ENCODE assay signal across 26 cellular contexts in genomic region chr6:151609146-151609962, GRCh38.
DNase-seq lines count a peak whose midpoint lies in the region; ATAC-seq and TF ChIP-seq lines count a peak whose summit lies in the region.
"Had no signal": no experiment of that assay in that cellular context is flagged by ENCODE, and none has a peak within 500 bp of the region (broad histone marks: within the 10 kb centered on the region; RNA-seq: fewer than 3 reads in every experiment).

No MANE protein-coding gene starts in this region.

- H3K27me3 ChIP-seq in left lung (no peaks in the 10 kb centered on the region), stomach smooth muscle (ENCODE audit: control insufficient read depth in 1 of 2, insufficient read depth in 2 of 2, low read length in 2 of 2) (no peaks in the 10 kb centered on the region)
- H3K27me3 ChIP-seq: body of pancreas had no signal

- H3K4me1 ChIP-seq in left lung, result no peaks in the 10 kb centered on the region
- no peaks in the 10 kb centered on the region for H3K4me1 ChIP-seq in stomach smooth muscle (ENCODE audit: control insufficient read depth, insufficient read depth, low read length)
- H3K4me1 ChIP-seq: body of pancreas, HAP-1 had no signal

- no peaks in the 10 kb centered on the region for H3K4me1 Mint-ChIP-seq in mesothelial cell of epicardium
- H3K4me1 Mint-ChIP-seq: activated B cell treated with CpG ODN at 0.5 μM for 24 hours; CD4-positive, CD25-positive, alpha-beta regulatory T cell had no signal

- H3K9me3 ChIP-seq in left lung (no peaks in the 10 kb centered on the region), stomach smooth muscle (ENCODE audit: control insufficient read depth in 2 of 2, low read length in 2 of 2) (peaks cover 0 to 10% of the 10 kb centered on the region in 2 donors)
- H3K9me3 ChIP-seq: body of pancreas, HAP-1 had no signal

- TF ChIP-seq CTCF in fibroblast of pulmonary artery (IDR thresholded peaks at IDR 0.05; ENCODE audit: low read length, missing control alignments), result no peak
- TF ChIP-seq CTCF in left lung (IDR thresholded peaks at IDR 0.05), result no peak
- no peak for TF ChIP-seq CTCF in mesothelial cell of epicardium (IDR thresholded peaks at IDR 0.05; ENCODE audit: unreplicated experiment)

- H3K27ac ChIP-seq in left lung (peak overlapping the region in 1 of 2 donors; percentile 40), stomach smooth muscle (ENCODE audit: low read length) (peak overlapping the region; percentile 42)

- no peak for DNase-seq in HEK293T (ENCODE audit: extremely low spot score)
- peak; percentile 3 for DNase-seq in fibroblast of pulmonary artery (ENCODE audit: low read depth)
- DNase-seq in left lung, result no peak
- no peak for DNase-seq in mesothelial cell of epicardium (ENCODE audit: low spot score in 2 of 2, unreplicated experiment in 2 of 2)
- no peak for DNase-seq in amniotic stem cell (lab: John Stamatoyannopoulos, UW)
- no peak for DNase-seq in Kasumi-1 (lab: John Stamatoyannopoulos, UW)
- DNase-seq in SHP77 (lab: John Stamatoyannopoulos, UW), result no peak
- DNase-seq: activated B cell treated with CpG ODN at 0.5 μM for 24 hours; activated CD8-positive, alpha-beta T cell treated with anti-CD3 and anti-CD28 coated beads for 36 hours; activated naive CD4-positive, alpha-beta T cell treated with anti-CD3 and anti-CD28 coated beads for 36 hours; activated T-cell treated with anti-CD3 and anti-CD28 coated beads, Interleukin-2, amount 50 U/mL, for 1 hour; CD4-positive, CD25-positive, alpha-beta regulatory T cell; endodermal cell; foreskin fibroblast; GDM1; NCI-H1417 treated with DMSO at 0.1 percent for 48 hours; NCI-H2171; NCI-H82; nucleus accumbens; OCI-M1; stimulated activated CD4-positive, alpha-beta T cell treated with anti-CD3 and anti-CD28 coated beads, Interleukin-2, amount 100 ng/mL, for 24 hours had no signal

- H3K4me3 ChIP-seq in fibroblast of pulmonary artery (replicated peaks; ENCODE audit: low read depth, low read length) (no peak overlapping the region), left lung (no peak overlapping the region), stomach smooth muscle (ENCODE audit: low read length in 2 of 2) (no peak overlapping the region)
- H3K4me3 ChIP-seq: body of pancreas, HAP-1 had no signal

- no peak overlapping the region for H3K27ac Mint-ChIP-seq in mesothelial cell of epicardium
- H3K27ac Mint-ChIP-seq: activated B cell treated with CpG ODN at 0.5 μM for 24 hours; activated CD8-positive, alpha-beta T cell treated with anti-CD3 and anti-CD28 coated beads for 36 hours; activated naive CD4-positive, alpha-beta T cell treated with anti-CD3 and anti-CD28 coated beads for 36 hours; CD4-positive, CD25-positive, alpha-beta regulatory T cell; stimulated activated naive CD8-positive, alpha-beta T cell treated with anti-CD3 and anti-CD28 coated beads, Interleukin-15, Interleukin-2, amounts not matched to agents 100 ng/mL and 50 ng/mL, for 24 hours had no signal

- no peaks in the 10 kb centered on the region for H3K9me3 Mint-ChIP-seq in mesothelial cell of epicardium
- H3K9me3 Mint-ChIP-seq: activated B cell treated with CpG ODN at 0.5 μM for 24 hours; activated CD8-positive, alpha-beta T cell treated with anti-CD3 and anti-CD28 coated beads for 36 hours; activated naive CD4-positive, alpha-beta T cell treated with anti-CD3 and anti-CD28 coated beads for 36 hours; endodermal cell had no signal

- POLR2A ChIA-PET in HEK293T (lab: Yijun Ruan, JAX), result no interaction called here

- H3K27me3 Mint-ChIP-seq in mesothelial cell of epicardium (ENCODE audit: low read depth), result peaks cover 2% of the 10 kb centered on the region
- H3K27me3 Mint-ChIP-seq: stimulated activated naive CD8-positive, alpha-beta T cell treated with anti-CD3 and anti-CD28 coated beads, Interleukin-15, Interleukin-2, amounts not matched to agents 100 ng/mL and 50 ng/mL, for 24 hours had no signal

- peak; percentile 52 for ATAC-seq in left lung
- ATAC-seq: activated CD8-positive, alpha-beta T cell treated with anti-CD3 and anti-CD28 coated beads for 36 hours; body of pancreas; HepG2 had no signal

- H3K36me3 ChIP-seq in left lung (no peaks in the 10 kb centered on the region), stomach smooth muscle (ENCODE audit: control insufficient read depth in 2 of 2, insufficient read depth in 2 of 2, low read length in 2 of 2) (no peaks in the 10 kb centered on the region)
- H3K36me3 ChIP-seq: HAP-1 had no signal

- no peaks in the 10 kb centered on the region for H3K36me3 Mint-ChIP-seq in mesothelial cell of epicardium
- H3K36me3 Mint-ChIP-seq: CD4-positive, CD25-positive, alpha-beta regulatory T cell had no signal

- H3K9ac ChIP-seq in stomach smooth muscle (ENCODE audit: low read length in 2 of 2), result no peak overlapping the region

- CTCF ChIA-PET in HEK293T (lab: Yijun Ruan, JAX), result no interaction called here

- H3K4me3 Mint-ChIP-seq in mesothelial cell of epicardium, result no peak overlapping the region
- H3K4me3 Mint-ChIP-seq: activated B cell treated with CpG ODN at 0.5 μM for 24 hours; activated CD8-positive, alpha-beta T cell treated with anti-CD3 and anti-CD28 coated beads for 36 hours; activated naive CD4-positive, alpha-beta T cell treated with anti-CD3 and anti-CD28 coated beads for 36 hours; CD4-positive, CD25-positive, alpha-beta regulatory T cell; endodermal cell; stimulated activated naive CD8-positive, alpha-beta T cell treated with anti-CD3 and anti-CD28 coated beads, Interleukin-15, Interleukin-2, amounts not matched to agents 100 ng/mL and 50 ng/mL, for 24 hours had no signal

- intact Hi-C loops in left lung (cut with DNase I), result no loop called here

TF ChIP-seq in HEK293T, 16 proteins besides CTCF, POLR2A, EP300 and RAD21:
- TF ChIP-seq LEF1 (IDR thresholded peaks at IDR 0.05; ENCODE audit: borderline replicate concordance), result no peak
- peak; percentile 56; the same call in 1 of the 2 replicates for TF ChIP-seq PKNOX1 (IDR thresholded peaks at IDR 0.05)
- no peak for TF ChIP-seq CTBP1 (IDR thresholded peaks at IDR 0.05; ENCODE audit: borderline replicate concordance)
- TF ChIP-seq FOXA1 (IDR thresholded peaks at IDR 0.05), result no peak
- no peak for TF ChIP-seq ELF4 (IDR thresholded peaks at IDR 0.05)
- no peak for TF ChIP-seq SUZ12 (IDR thresholded peaks at IDR 0.05)
- TF ChIP-seq TARDBP (IDR thresholded peaks at IDR 0.05), result no peak
- no peak for TF ChIP-seq ARNT (IDR thresholded peaks at IDR 0.05)
- no peak for TF ChIP-seq ZNF384 (IDR thresholded peaks at IDR 0.05)
